In the genomic region with DNA sequence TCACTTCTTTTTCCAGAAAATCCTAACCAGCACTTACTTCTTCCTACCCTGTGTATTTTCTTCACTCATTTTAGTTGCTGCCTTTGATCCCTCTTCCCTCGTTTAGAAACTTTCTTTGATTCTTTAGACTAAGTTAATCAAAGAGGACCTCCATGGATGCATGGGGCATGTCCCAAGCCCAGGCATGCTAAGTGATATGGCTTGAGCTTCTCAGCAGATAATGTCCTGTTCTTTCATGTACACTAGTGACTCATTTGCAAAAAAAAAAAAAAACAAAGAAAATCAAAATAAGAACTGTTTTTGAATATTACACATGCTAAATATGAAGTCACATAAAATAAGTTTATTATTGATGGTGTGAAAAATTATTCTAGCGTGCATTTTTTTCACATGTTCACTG, we compare ENCODE assay signal across 9 cellular contexts.
"Had no signal": no experiment of that assay in that cellular context is flagged by ENCODE, and none has a peak within 500 bp of the region (broad histone marks: within the 10 kb centered on the region; RNA-seq: fewer than 3 reads in every experiment).

No MANE protein-coding gene starts in this region.

- DNase-seq: MV-4-11, NCI-H1436 treated with DMSO at 0.1 percent for 48 hours, NCI-H1930, NCI-H2107, NCI-H774 had no signal

- H3K9me3 ChIP-seq: SK-N-SH had no signal

- H3K9me2 ChIP-seq: SK-N-SH had no signal

- H3K27ac ChIP-seq: RWPE1 had no signal

- H3K4me2 ChIP-seq: SK-N-SH had no signal

- ATAC-seq: Panc1, PC-3 had no signal
